ENCODE assay signal across 28 cellular contexts in genomic region chr13:89199138-89199537, GRCh38.
A peak's percentile ranks its signal among the peaks of the same experiment; 100 is the strongest.
DNase-seq lines count a peak whose midpoint lies in the region; TF ChIP-seq lines count a peak whose summit lies in the region.
"Had no signal": no experiment of that assay in that cellular context is flagged by ENCODE, and none has a peak within 500 bp of the region (broad histone marks: within the 10 kb centered on the region; RNA-seq: fewer than 3 reads in every experiment).

No MANE protein-coding gene starts in this region.

- no peak overlapping the region for H3K9ac ChIP-seq in mesenchymal stem cell (ENCODE audit: low read length)
- H3K9ac ChIP-seq: parathyroid adenoma had no signal

- DNase-seq in NCI-H1105 treated with DMSO at 0.1 percent for 48 hours (lab: John Stamatoyannopoulos, UW) = peak; percentile 65
- no peak for DNase-seq in NCI-H1105 (lab: John Stamatoyannopoulos, UW)
- peak; percentile 73 for DNase-seq in NCI-H1417 treated with DMSO at 0.1 percent for 48 hours (lab: John Stamatoyannopoulos, UW)
- DNase-seq in RWPE1 (ENCODE audit: low spot score) = peak; percentile 53
- peak; percentile 14 for DNase-seq in mesenchymal stem cell
- DNase-seq in osteocyte (ENCODE audit: extremely low spot score, unreplicated experiment) = no peak
- no peak for DNase-seq in cerebellum (ENCODE audit: low spot score)
- no peak for DNase-seq in COLO829 (ENCODE audit: low spot score)
- DNase-seq: 8988T; activated CD4-positive, alpha-beta T cell treated with anti-CD3 and anti-CD28 coated beads, Interleukin-2, amount 50 U/mL, for 48 hours; anterior cingulate cortex; effector memory CD8-positive, alpha-beta T cell; EL; esophagus squamous epithelium; H7; KBM-7; MM.1S; NCI-H2029 treated with DMSO at 0.1 percent for 48 hours; NCI-H446 treated with DMSO at 0.1 percent for 48 hours; right cardiac atrium; spleen; T-helper 1 cell; transverse colon had no signal

- POLR2A ChIA-PET in RWPE1 (lab: Yijun Ruan, JAX; ENCODE audit: low non-redundant PET) = no interaction called here

- TF ChIP-seq CTCF in RWPE1 (conservative IDR thresholded peaks at IDR 0.05; ENCODE audit: low read depth) = no peak
- no peak for TF ChIP-seq CTCF in osteocyte (IDR thresholded peaks at IDR 0.05)

- no peak overlapping the region for H2AK5ac ChIP-seq in mesenchymal stem cell (ENCODE audit: low read length, severe bottlenecking)

- WGBS in mesenchymal stem cell = 0% methylated on average over 1 of the region's 4 CpGs

- H3K9me3 ChIP-seq in mesenchymal stem cell (ENCODE audit: control insufficient read depth, low read length) = peaks cover 3% of the 10 kb centered on the region
- H3K9me3 ChIP-seq: esophagus squamous epithelium, SJSA1, transverse colon had no signal

- no peak overlapping the region for H3K23ac ChIP-seq in mesenchymal stem cell (ENCODE audit: low read length in 2 of 2)

- H3K79me1 ChIP-seq in mesenchymal stem cell (replicated peaks; ENCODE audit: low read length, poor library complexity, severe bottlenecking) = no peaks in the 10 kb centered on the region

- H3K36me3 Mint-ChIP-seq in osteocyte (ENCODE audit: unreplicated experiment) = no peaks in the 10 kb centered on the region
- H3K36me3 Mint-ChIP-seq: activated naive CD4-positive, alpha-beta T cell treated with anti-CD3 and anti-CD28 coated beads, Interleukin-2, amount 50 U/mL, for 24 hours had no signal

- H3K4me2 ChIP-seq in mesenchymal stem cell (ENCODE audit: low read length, poor library complexity, severe bottlenecking) = no peak overlapping the region

- no peak overlapping the region for H2BK15ac ChIP-seq in mesenchymal stem cell (ENCODE audit: low read depth, poor library complexity, severe bottlenecking)

- H3K4me1 ChIP-seq in mesenchymal stem cell (ENCODE audit: control insufficient read depth, insufficient read depth, low read depth, low read length) = no peaks in the 10 kb centered on the region
- H3K4me1 ChIP-seq: esophagus squamous epithelium, parathyroid adenoma, SJSA1, spleen, transverse colon had no signal

- no peaks in the 10 kb centered on the region for H3K4me1 Mint-ChIP-seq in osteocyte (ENCODE audit: unreplicated experiment)
- H3K4me1 Mint-ChIP-seq: activated naive CD4-positive, alpha-beta T cell treated with anti-CD3 and anti-CD28 coated beads, Interleukin-2, amount 50 U/mL, for 24 hours had no signal

- H3K14ac ChIP-seq in mesenchymal stem cell (ENCODE audit: low read length in 2 of 2) = no peak overlapping the region

- no peaks in the 10 kb centered on the region for H3K27me3 ChIP-seq in mesenchymal stem cell (ENCODE audit: control insufficient read depth in 1 of 2, insufficient read depth in 1 of 2, low read length in 2 of 2)
- H3K27me3 ChIP-seq: cardiac muscle cell, esophagus squamous epithelium, SJSA1, spleen, transverse colon had no signal

- no peak overlapping the region for H4K91ac ChIP-seq in mesenchymal stem cell (ENCODE audit: low read length)

- no peak overlapping the region for H2BK12ac ChIP-seq in mesenchymal stem cell (ENCODE audit: low read length in 2 of 2)

- H3K18ac ChIP-seq in mesenchymal stem cell (ENCODE audit: low read depth in 1 of 2, low read length in 2 of 2) = no peak overlapping the region

- no peak overlapping the region for H2BK120ac ChIP-seq in mesenchymal stem cell (ENCODE audit: low read depth, low read length)

- CTCF ChIA-PET in RWPE1 (lab: Yijun Ruan, JAX) = no interaction called here

- H3K4me3 ChIP-seq in mesenchymal stem cell (ENCODE audit: insufficient read depth in 1 of 2, low read depth in 1 of 2, low read length in 2 of 2) = no peak overlapping the region
- H3K4me3 ChIP-seq: cardiac muscle cell, coronary artery, esophagus squamous epithelium, SJSA1, spleen, transverse colon had no signal

- peaks cover 3% of the 10 kb centered on the region for H3K9me3 Mint-ChIP-seq in osteocyte (ENCODE audit: unreplicated experiment)

- no peak overlapping the region for H3K4ac ChIP-seq in mesenchymal stem cell (ENCODE audit: low read depth in 1 of 2, low read length in 2 of 2)

- H3K27ac Mint-ChIP-seq in osteocyte (ENCODE audit: unreplicated experiment) = no peak overlapping the region
- H3K27ac Mint-ChIP-seq: activated naive CD4-positive, alpha-beta T cell treated with anti-CD3 and anti-CD28 coated beads, Interleukin-2, amount 50 U/mL, for 24 hours; effector memory CD8-positive, alpha-beta T cell had no signal

- H2AFZ ChIP-seq in mesenchymal stem cell (ENCODE audit: low read depth, low read length) = no peak overlapping the region
- H2AFZ ChIP-seq: parathyroid adenoma had no signal

- H4K8ac ChIP-seq in mesenchymal stem cell (ENCODE audit: low read length) = no peak overlapping the region

- peaks cover 2% of the 10 kb centered on the region for H3K27me3 Mint-ChIP-seq in osteocyte (ENCODE audit: unreplicated experiment)
- H3K27me3 Mint-ChIP-seq: activated naive CD4-positive, alpha-beta T cell treated with anti-CD3 and anti-CD28 coated beads, Interleukin-2, amount 50 U/mL, for 24 hours; effector memory CD8-positive, alpha-beta T cell had no signal

- H3K27ac ChIP-seq in RWPE1 = no peak overlapping the region
- H3K27ac ChIP-seq in mesenchymal stem cell (ENCODE audit: low read length, poor library complexity, severe bottlenecking) = no peak overlapping the region
- H3K27ac ChIP-seq: cardiac muscle cell, coronary artery, esophagus squamous epithelium, parathyroid adenoma, SJSA1, spleen, transverse colon had no signal

- no peak overlapping the region for H2BK5ac ChIP-seq in mesenchymal stem cell (ENCODE audit: low read depth, low read length, poor library complexity, severe bottlenecking)

- no peak overlapping the region for H3K4me3 Mint-ChIP-seq in osteocyte (ENCODE audit: unreplicated experiment)
- H3K4me3 Mint-ChIP-seq: activated naive CD4-positive, alpha-beta T cell treated with anti-CD3 and anti-CD28 coated beads, Interleukin-2, amount 50 U/mL, for 24 hours; effector memory CD8-positive, alpha-beta T cell had no signal

- H3K36me3 ChIP-seq in mesenchymal stem cell (ENCODE audit: control insufficient read depth in 1 of 2, insufficient read depth in 2 of 2, low read depth in 1 of 2, low read length in 2 of 2) = no peaks in the 10 kb centered on the region
- H3K36me3 ChIP-seq: cardiac muscle cell, esophagus squamous epithelium, SJSA1, spleen, transverse colon had no signal

Comparison
In these comparisons a context has a peak if more than half of its experiments do, and no peak if none do; other contexts are left out.
1. DNase-seq: peak in NCI-H1105 treated with DMSO at 0.1 percent for 48 hours (single experiment), NCI-H1417 treated with DMSO at 0.1 percent for 48 hours (single experiment), RWPE1 (single experiment) and mesenchymal stem cell (single experiment); none in NCI-H1105 (single experiment), osteocyte (single experiment), cerebellum (single experiment) and COLO829 (single experiment).